In the genomic region with DNA sequence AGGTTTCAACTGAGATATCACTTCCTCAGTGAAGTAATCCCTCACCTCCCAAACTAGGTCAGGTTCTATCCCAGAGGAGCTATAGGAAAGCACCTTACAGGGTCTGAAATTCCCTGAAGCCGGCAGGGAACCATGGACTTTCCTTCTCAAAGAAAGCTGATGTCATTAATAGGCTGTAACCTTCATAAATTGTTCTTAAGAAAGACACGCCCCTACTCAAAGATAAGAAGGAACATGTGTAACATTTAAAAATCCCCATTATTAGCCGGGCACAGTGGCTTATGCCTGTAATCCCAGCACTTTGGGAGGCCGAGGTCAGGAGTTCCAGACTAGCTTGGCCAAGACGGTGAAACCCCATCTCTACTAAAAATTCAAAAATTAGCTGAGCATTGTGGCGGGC, we compare ENCODE assay signal across 23 cellular contexts.
"Had no signal": no experiment of that assay in that cellular context is flagged by ENCODE, and none has a peak within 500 bp of the region (broad histone marks: within the 10 kb centered on the region; RNA-seq: fewer than 3 reads in every experiment).

No MANE protein-coding gene starts in this region.

- ATAC-seq: left colon; natural killer cell; right lobe of liver; stimulated activated naive B cell treated with anti-CD40 and anti-IgM and Interleukin-4, amounts not matched to agents 10 μg/mL and 1 μg/mL and 100 μg/mL, for 72 hours; stimulated activated naive CD8-positive, alpha-beta T cell treated with anti-CD3 and anti-CD28 coated beads, Interleukin-15, Interleukin-2, amounts not matched to agents 100 U/mL and 50 U/mL, for 24 hours had no signal

- FAIRE-seq: islet of Langerhans, kidney had no signal

- H3K4me1 ChIP-seq: left ventricle myocardium inferior, right atrium auricular region, right lobe of liver, testis, thyroid gland, vagina had no signal

- DNase-seq: hypothalamus; immature natural killer cell; kidney; left colon; left ventricle myocardium inferior; mesendoderm; naive B cell; natural killer cell; ovary; right lobe of liver; stimulated activated CD4-positive, alpha-beta T cell treated with anti-CD3 and anti-CD28 coated beads, Interleukin-12 subunit alpha, Interleukin-12 subunit beta, amount 100 ng/mL, for 4 hours; stimulated activated CD4-positive, alpha-beta T cell treated with anti-CD3 and anti-CD28 coated beads, Interleukin-15, amount 100 ng/mL, for 24 hours; stimulated activated CD4-positive, alpha-beta T cell treated with anti-CD3 and anti-CD28 coated beads, Interleukin-2, amount 100 ng/mL, for 24 hours; stimulated activated CD4-positive, alpha-beta T cell treated with anti-CD3 and anti-CD28 coated beads, Interleukin-4, amount 100 ng/mL, for 1 hour; stimulated activated naive B cell treated with anti-CD40 and anti-IgM and Interleukin-4, amounts not matched to agents 10 μg/mL and 1 μg/mL and 100 μg/mL, for 72 hours; stimulated activated naive CD8-positive, alpha-beta T cell treated with anti-CD3 and anti-CD28 coated beads, Interleukin-15, Interleukin-2, amounts not matched to agents 100 U/mL and 50 U/mL, for 24 hours; stomach; testis; thyroid gland; transverse colon had no signal

- H3K4me3 ChIP-seq: left ventricle myocardium inferior, ovary, right atrium auricular region, right lobe of liver, stomach, testis, thyroid gland, transverse colon, vagina had no signal

- H3K36me3 ChIP-seq: left ventricle myocardium inferior, ovary, right atrium auricular region, right lobe of liver, stomach, thyroid gland, transverse colon, vagina had no signal

- H3K27ac ChIP-seq: left ventricle myocardium inferior, ovary, right atrium auricular region, right lobe of liver, stomach, testis, thyroid gland, transverse colon, vagina had no signal

- H3K9me3 ChIP-seq: ovary, right lobe of liver, testis, thyroid gland, transverse colon, vagina had no signal

- H3K27me3 ChIP-seq: ovary, right atrium auricular region, right lobe of liver, stomach, testis, thyroid gland, transverse colon, vagina had no signal
